ENCODE assay signal across 18 cellular contexts in the genomic region with DNA sequence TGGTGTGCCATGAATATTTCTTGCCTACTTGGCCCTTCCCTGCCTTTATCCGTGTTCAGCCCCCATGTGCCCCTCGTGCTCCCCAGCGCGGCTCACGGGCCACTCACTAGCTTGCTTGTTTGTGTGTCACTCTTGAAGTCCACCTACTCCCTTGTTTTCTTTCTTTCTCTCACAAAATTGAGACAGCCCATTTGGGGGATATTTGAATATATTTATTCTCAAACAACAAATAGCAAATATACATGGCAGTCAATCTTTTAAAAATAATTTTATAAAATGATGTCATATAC.
A peak's percentile ranks its signal among the peaks of the same experiment; 100 is the strongest.
DNase-seq lines count a peak whose midpoint lies in the region; ATAC-seq and TF ChIP-seq lines count a peak whose summit lies in the region.
"Had no signal": no experiment of that assay in that cellular context is flagged by ENCODE, and none has a peak within 500 bp of the region (broad histone marks: within the 10 kb centered on the region; RNA-seq: fewer than 3 reads in every experiment).

No MANE protein-coding gene starts in this region.

- TF ChIP-seq CTCF in chondrocyte (IDR thresholded peaks at IDR 0.05) (no peak), upper lobe of right lung (IDR thresholded peaks at IDR 0.05) (no peak), H9 (conservative IDR thresholded peaks at IDR 0.05) (no peak)

- H4K20me1 ChIP-seq in H9 (ENCODE audit: control insufficient read depth, insufficient read depth, insufficient read length): no peaks in the 10 kb centered on the region

- peak; percentile 5 for DNase-seq in activated naive CD8-positive, alpha-beta T cell treated with anti-CD3 and anti-CD28 coated beads, Interleukin-2, amount 10 ng/mL, durations not matched to agents 7 days and 5 days
- no peak for DNase-seq in activated naive CD8-positive, alpha-beta T cell treated with anti-CD3 and anti-CD28 coated beads for 36 hours
- DNase-seq in chondrocyte (ENCODE audit: low spot score): peak; percentile 37
- peak; percentile 51 for DNase-seq in posterior vena cava (ENCODE audit: low spot score)
- DNase-seq in upper lobe of right lung: peak; percentile 32
- no peak for DNase-seq in H9
- no peak for DNase-seq in HCEC 1CT
- DNase-seq: 8988T, AML-193, Caco-2, DND-41, GDM1, H7 had no signal

- no peak overlapping the region for H3K27ac ChIP-seq in upper lobe of right lung
- H3K27ac ChIP-seq in H9 (ENCODE audit: insufficient read length, low read depth, low read length): no peak overlapping the region
- H3K27ac ChIP-seq: BLaER1, HL-60 had no signal

- WGBS in H9 (ENCODE audit: extremely low coverage, insufficient read length, low lambda C conversion rate): no CpG with 5 or more reads among the region's 5 CpGs

- no peaks in the 10 kb centered on the region for H3K36me3 ChIP-seq in upper lobe of right lung
- H3K36me3 ChIP-seq: BLaER1 had no signal

- H3K79me2 ChIP-seq in H9 (ENCODE audit: insufficient read depth, low read length): no peaks in the 10 kb centered on the region

- intact Hi-C loops in posterior vena cava (cut with DNase I) (no loop called here), upper lobe of right lung (cut with DNase I) (no loop called here)

- H3K27me3 Mint-ChIP-seq in activated naive CD8-positive, alpha-beta T cell treated with anti-CD3 and anti-CD28 coated beads, Interleukin-2, amount 10 ng/mL, durations not matched to agents 7 days and 5 days: peaks cover 15% of the 10 kb centered on the region
- H3K27me3 Mint-ChIP-seq in activated naive CD8-positive, alpha-beta T cell treated with anti-CD3 and anti-CD28 coated beads for 36 hours: peaks cover 23% of the 10 kb centered on the region
- H3K27me3 Mint-ChIP-seq in chondrocyte (ENCODE audit: low read depth) (peaks cover 15% of the 10 kb centered on the region), H9 (ENCODE audit: low read depth) (no peaks in the 10 kb centered on the region; the same call in 1 of the 2 replicates)

- H3K4me1 Mint-ChIP-seq in activated naive CD8-positive, alpha-beta T cell treated with anti-CD3 and anti-CD28 coated beads, Interleukin-2, amount 10 ng/mL, durations not matched to agents 7 days and 5 days: no peaks in the 10 kb centered on the region
- no peaks in the 10 kb centered on the region for H3K4me1 Mint-ChIP-seq in activated naive CD8-positive, alpha-beta T cell treated with anti-CD3 and anti-CD28 coated beads for 36 hours
- H3K4me1 Mint-ChIP-seq in chondrocyte (ENCODE audit: low read depth) (peaks cover 2% of the 10 kb centered on the region), H9 (peaks cover 9 to 16% of the 10 kb centered on the region in 2 experiments)
- H3K4me1 Mint-ChIP-seq: CD8-positive, alpha-beta memory T cell had no signal

- no peak overlapping the region for H3K4me3 Mint-ChIP-seq in activated naive CD8-positive, alpha-beta T cell treated with anti-CD3 and anti-CD28 coated beads, Interleukin-2, amount 10 ng/mL, durations not matched to agents 7 days and 5 days
- H3K4me3 Mint-ChIP-seq in activated naive CD8-positive, alpha-beta T cell treated with anti-CD3 and anti-CD28 coated beads for 36 hours: no peak overlapping the region
- H3K4me3 Mint-ChIP-seq in chondrocyte (ENCODE audit: unreplicated experiment) (no peak overlapping the region), H9 (no peak overlapping the region)
- H3K4me3 Mint-ChIP-seq: CD8-positive, alpha-beta memory T cell; GM23338; HFFc6 had no signal

- H3K27me3 ChIP-seq in upper lobe of right lung: no peaks in the 10 kb centered on the region
- no peaks in the 10 kb centered on the region for H3K27me3 ChIP-seq in H9 (ENCODE audit: insufficient read depth, low read length)

- H3K9me3 ChIP-seq in upper lobe of right lung (no peaks in the 10 kb centered on the region), H9 (ENCODE audit: control insufficient read depth, low read depth, low read length) (no peaks in the 10 kb centered on the region)
- H3K9me3 ChIP-seq: BLaER1, Caco-2 had no signal

- no peak overlapping the region for H2BK20ac ChIP-seq in H9 (ENCODE audit: low read depth, low read length, poor library complexity, severe bottlenecking)

- H3K79me1 ChIP-seq in H9 (ENCODE audit: insufficient read depth, low read depth, low read length, poor library complexity, severe bottlenecking): no peaks in the 10 kb centered on the region

- no peaks in the 10 kb centered on the region for H3K23me2 ChIP-seq in H9 (ENCODE audit: insufficient read length, low read depth, low read length, poor library complexity, severe bottlenecking)

- no peak overlapping the region for H2BK120ac ChIP-seq in H9 (ENCODE audit: low read depth, low read length, poor library complexity, severe bottlenecking)

- H4K5ac ChIP-seq in H9 (ENCODE audit: insufficient read length, low read depth, low read length): no peak overlapping the region

- no peaks in the 10 kb centered on the region for H3K36me3 Mint-ChIP-seq in activated naive CD8-positive, alpha-beta T cell treated with anti-CD3 and anti-CD28 coated beads, Interleukin-2, amount 10 ng/mL, durations not matched to agents 7 days and 5 days
- H3K36me3 Mint-ChIP-seq in activated naive CD8-positive, alpha-beta T cell treated with anti-CD3 and anti-CD28 coated beads for 36 hours: no peaks in the 10 kb centered on the region
- H3K36me3 Mint-ChIP-seq in chondrocyte (ENCODE audit: low read depth) (no peaks in the 10 kb centered on the region), H9 (ENCODE audit: insufficient read depth in 1 of 3, low read depth in 3 of 3) (no peaks in the 10 kb centered on the region)
- H3K36me3 Mint-ChIP-seq: CD8-positive, alpha-beta memory T cell had no signal

- no peak overlapping the region for H3K4ac ChIP-seq in H9 (ENCODE audit: low read depth, low read length)

- H3K4me2 ChIP-seq in H9 (ENCODE audit: insufficient read depth, insufficient read length, low read length): no peak overlapping the region
- H3K4me2 ChIP-seq: BLaER1, GM23338 had no signal

- H2AK5ac ChIP-seq in H9 (ENCODE audit: insufficient read length, low read length): no peak overlapping the region

- no peak overlapping the region for H3K18ac ChIP-seq in H9 (ENCODE audit: insufficient read length, low read depth, low read length)

- no peak overlapping the region for H3K4me3 ChIP-seq in upper lobe of right lung
- H3K4me3 ChIP-seq: BLaER1, GM23338 had no signal

- POLR2A ChIA-PET in activated naive CD8-positive, alpha-beta T cell treated with anti-CD3 and anti-CD28 coated beads, Interleukin-2, amount 10 ng/mL, durations not matched to agents 7 days and 5 days (lab: Charles Lee): no interaction called here

- no peaks in the 10 kb centered on the region for H3K9me3 Mint-ChIP-seq in activated naive CD8-positive, alpha-beta T cell treated with anti-CD3 and anti-CD28 coated beads, Interleukin-2, amount 10 ng/mL, durations not matched to agents 7 days and 5 days
- H3K9me3 Mint-ChIP-seq in activated naive CD8-positive, alpha-beta T cell treated with anti-CD3 and anti-CD28 coated beads for 36 hours: no peaks in the 10 kb centered on the region
- no peaks in the 10 kb centered on the region for H3K9me3 Mint-ChIP-seq in chondrocyte (ENCODE audit: low read depth)
- H3K9me3 Mint-ChIP-seq in H9: no peaks in the 10 kb centered on the region
- H3K9me3 Mint-ChIP-seq: GM23338, HFFc6 had no signal

- no peak overlapping the region for H2BK5ac ChIP-seq in H9 (ENCODE audit: insufficient read length, low read length)

- no peak overlapping the region for H2BK15ac ChIP-seq in H9 (ENCODE audit: low read depth, low read length)

- no peak overlapping the region for H3K9ac ChIP-seq in H9 (ENCODE audit: extremely low read depth, insufficient read length, low read length)
- H3K9ac ChIP-seq: BLaER1 had no signal

- H3K14ac ChIP-seq in H9 (ENCODE audit: insufficient read depth, low read length): no peak overlapping the region

- no peak overlapping the region for H2BK12ac ChIP-seq in H9 (ENCODE audit: insufficient read length, low read depth, low read length)

- H3T11ph ChIP-seq in H9 (ENCODE audit: low read length): no peak overlapping the region

- H4K8ac ChIP-seq in H9 (replicated peaks; ENCODE audit: insufficient read length, low read depth, low read length): no peak overlapping the region

- H3K4me1 ChIP-seq in upper lobe of right lung: no peaks in the 10 kb centered on the region
- no peaks in the 10 kb centered on the region for H3K4me1 ChIP-seq in H9 (ENCODE audit: insufficient read depth, low read length)
- H3K4me1 ChIP-seq: BLaER1, Caco-2 had no signal

- no peak overlapping the region for H3K27ac Mint-ChIP-seq in activated naive CD8-positive, alpha-beta T cell treated with anti-CD3 and anti-CD28 coated beads, Interleukin-2, amount 10 ng/mL, durations not matched to agents 7 days and 5 days
- no peak overlapping the region for H3K27ac Mint-ChIP-seq in activated naive CD8-positive, alpha-beta T cell treated with anti-CD3 and anti-CD28 coated beads for 36 hours
- H3K27ac Mint-ChIP-seq in chondrocyte (ENCODE audit: unreplicated experiment): no peak overlapping the region
- H3K27ac Mint-ChIP-seq in H9: peak overlapping the region in 1 of 3 experiments; percentile 90; a peak in 1 of 7 replicates
- H3K27ac Mint-ChIP-seq: CD8-positive, alpha-beta memory T cell; GM23338; HFFc6 had no signal

- no peak overlapping the region for H2AFZ ChIP-seq in H9 (ENCODE audit: low read length)
- H2AFZ ChIP-seq: GM23338 had no signal

- ATAC-seq in activated naive CD8-positive, alpha-beta T cell treated with anti-CD3 and anti-CD28 coated beads, Interleukin-2, amount 10 ng/mL, durations not matched to agents 7 days and 5 days (ENCODE audit: low read depth): no peak
- no peak for ATAC-seq in upper lobe of right lung
- ATAC-seq: GM23338 had no signal

- no peak overlapping the region for H3K56ac ChIP-seq in H9 (ENCODE audit: insufficient read length, low read depth, low read length)

- H4K91ac ChIP-seq in H9 (ENCODE audit: insufficient read length, low read depth, low read length): no peak overlapping the region

- no peak overlapping the region for H3K23ac ChIP-seq in H9 (ENCODE audit: insufficient read length, low read depth, low read length)

Comparison
In these comparisons a context has a peak if more than half of its experiments do, and no peak if none do; other contexts are left out.
1. DNase-seq: peak in activated naive CD8-positive, alpha-beta T cell treated with anti-CD3 and anti-CD28 coated beads, Interleukin-2, amount 10 ng/mL, durations not matched to agents 7 days and 5 days (single experiment), chondrocyte (single experiment), posterior vena cava (single experiment) and upper lobe of right lung (single experiment); none in activated naive CD8-positive, alpha-beta T cell treated with anti-CD3 and anti-CD28 coated beads for 36 hours (single experiment), H9 (single experiment) and HCEC 1CT (single experiment).